1 cellular context compared by ENCODE assay signal in the genomic region with DNA sequence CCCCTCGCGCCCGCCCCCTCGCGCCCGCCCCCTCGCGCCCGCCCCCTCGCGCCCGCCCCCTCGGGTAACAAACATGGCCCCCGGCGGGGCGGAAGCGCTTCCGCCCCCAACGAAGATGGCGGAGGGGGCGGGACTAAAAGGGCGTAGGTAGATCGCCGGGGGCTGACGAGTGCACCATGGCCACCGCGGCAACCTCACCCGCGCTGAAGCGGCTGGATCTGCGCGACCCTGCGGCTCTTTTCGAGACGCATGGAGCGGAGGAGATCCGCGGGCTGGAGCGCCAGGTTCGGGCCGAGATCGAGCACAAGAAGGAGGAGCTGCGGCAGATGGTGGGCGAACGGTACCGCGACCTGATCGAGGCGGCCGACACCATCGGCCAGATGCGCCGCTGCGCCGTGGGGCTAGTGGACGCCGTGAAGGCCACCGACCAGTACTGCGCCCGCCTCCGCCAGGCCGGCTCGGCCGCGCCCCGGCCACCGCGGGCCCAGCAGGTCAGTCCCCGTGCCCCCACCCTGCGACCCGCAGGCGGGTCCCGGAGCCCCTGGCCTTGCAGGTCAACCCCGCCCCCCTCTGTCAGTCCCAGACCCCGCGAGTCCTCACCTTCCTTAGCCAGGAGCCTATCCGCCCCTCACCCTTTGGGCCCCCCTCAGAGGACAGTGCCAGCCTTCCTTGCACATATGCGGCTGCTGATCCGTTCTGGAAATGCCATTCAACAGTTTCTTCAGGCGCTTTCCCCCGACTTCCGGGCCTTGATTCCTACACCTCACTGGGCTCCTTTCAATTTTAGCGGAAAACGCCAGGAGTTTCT.
TF ChIP-seq lines count a peak whose summit lies in the region.

A gene with protein sequence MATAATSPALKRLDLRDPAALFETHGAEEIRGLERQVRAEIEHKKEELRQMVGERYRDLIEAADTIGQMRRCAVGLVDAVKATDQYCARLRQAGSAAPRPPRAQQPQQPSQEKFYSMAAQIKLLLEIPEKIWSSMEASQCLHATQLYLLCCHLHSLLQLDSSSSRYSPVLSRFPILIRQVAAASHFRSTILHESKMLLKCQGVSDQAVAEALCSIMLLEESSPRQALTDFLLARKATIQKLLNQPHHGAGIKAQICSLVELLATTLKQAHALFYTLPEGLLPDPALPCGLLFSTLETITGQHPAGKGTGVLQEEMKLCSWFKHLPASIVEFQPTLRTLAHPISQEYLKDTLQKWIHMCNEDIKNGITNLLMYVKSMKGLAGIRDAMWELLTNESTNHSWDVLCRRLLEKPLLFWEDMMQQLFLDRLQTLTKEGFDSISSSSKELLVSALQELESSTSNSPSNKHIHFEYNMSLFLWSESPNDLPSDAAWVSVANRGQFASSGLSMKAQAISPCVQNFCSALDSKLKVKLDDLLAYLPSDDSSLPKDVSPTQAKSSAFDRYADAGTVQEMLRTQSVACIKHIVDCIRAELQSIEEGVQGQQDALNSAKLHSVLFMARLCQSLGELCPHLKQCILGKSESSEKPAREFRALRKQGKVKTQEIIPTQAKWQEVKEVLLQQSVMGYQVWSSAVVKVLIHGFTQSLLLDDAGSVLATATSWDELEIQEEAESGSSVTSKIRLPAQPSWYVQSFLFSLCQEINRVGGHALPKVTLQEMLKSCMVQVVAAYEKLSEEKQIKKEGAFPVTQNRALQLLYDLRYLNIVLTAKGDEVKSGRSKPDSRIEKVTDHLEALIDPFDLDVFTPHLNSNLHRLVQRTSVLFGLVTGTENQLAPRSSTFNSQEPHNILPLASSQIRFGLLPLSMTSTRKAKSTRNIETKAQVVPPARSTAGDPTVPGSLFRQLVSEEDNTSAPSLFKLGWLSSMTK (plus strand): TSS at position 162 of the 808 bp plus-strand sequence. CDS start 15 bp downstream, at position 177.

TF ChIP-seq in K562, 482 proteins besides CTCF, POLR2A, EP300 and RAD21 (continued from another document):
- TF ChIP-seq SUPT5H (IDR thresholded peaks at IDR 0.05): peak; percentile 79
- TF ChIP-seq, protein P1, sequence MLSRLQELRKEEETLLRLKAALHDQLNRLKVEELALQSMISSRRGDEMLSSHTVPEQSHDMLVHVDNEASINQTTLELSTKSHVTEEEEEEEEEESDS (CRISPR knock-in tag; IDR thresholded peaks at IDR 0.05): no peak
- peak; percentile 47; the same call in 1 of the 2 replicates for TF ChIP-seq ATF7 (IDR thresholded peaks at IDR 0.05)
- TF ChIP-seq TFAP4 (CRISPR knock-in tag; IDR thresholded peaks at IDR 0.05; ENCODE audit: borderline replicate concordance): peak; percentile 70; the same call in 1 of the 2 replicates
- no peak for TF ChIP-seq FOXP4 (CRISPR knock-in tag; IDR thresholded peaks at IDR 0.05; ENCODE audit: borderline replicate concordance)
- no peak for TF ChIP-seq BCOR (IDR thresholded peaks at IDR 0.05)
- TF ChIP-seq ZFX (CRISPR knock-in tag; IDR thresholded peaks at IDR 0.05): peak; percentile 87
- TF ChIP-seq KHSRP (IDR thresholded peaks at IDR 0.05): no peak
- TF ChIP-seq NR4A1 (CRISPR knock-in tag; IDR thresholded peaks at IDR 0.05): no peak
- TF ChIP-seq NR4A1 (tag; IDR thresholded peaks at IDR 0.05): no peak
- TF ChIP-seq CREBBP (IDR thresholded peaks at IDR 0.05; ENCODE audit: low read depth, low read length): no peak
- TF ChIP-seq ZNF707 (CRISPR knock-in tag; conservative IDR thresholded peaks at IDR 0.05): no peak
- no peak for TF ChIP-seq TEAD2 (tag; IDR thresholded peaks at IDR 0.05)
- TF ChIP-seq NR1H2 (CRISPR knock-in tag; IDR thresholded peaks at IDR 0.05): no peak
- TF ChIP-seq KDM4B (IDR thresholded peaks at IDR 0.05; ENCODE audit: borderline replicate concordance in 2 of 2, low read depth in 1 of 2): peak in 1 of 2 experiments; percentile 71; a peak in 1 of 4 replicates
- peak; percentile 86 for TF ChIP-seq KDM5B (IDR thresholded peaks at IDR 0.05; ENCODE audit: insufficient replicate concordance, low read depth, low read length)
- TF ChIP-seq GABPA (tag; conservative IDR thresholded peaks at IDR 0.05; ENCODE audit: low read depth): peak; percentile 96
- no peak for TF ChIP-seq JUND (IDR thresholded peaks at IDR 0.05; ENCODE audit: borderline replicate concordance, low read depth, low read length)
- TF ChIP-seq JUND (tag; IDR thresholded peaks at IDR 0.05; ENCODE audit: borderline replicate concordance, low read depth, low read length): peak; percentile 18; the same call in 1 of the 3 replicates
- no peak for TF ChIP-seq POLR2H (tag; IDR thresholded peaks at IDR 0.05; ENCODE audit: low read depth)
- TF ChIP-seq SNIP1 (IDR thresholded peaks at IDR 0.05; ENCODE audit: low read depth): no peak
- TF ChIP-seq, protein P2, sequence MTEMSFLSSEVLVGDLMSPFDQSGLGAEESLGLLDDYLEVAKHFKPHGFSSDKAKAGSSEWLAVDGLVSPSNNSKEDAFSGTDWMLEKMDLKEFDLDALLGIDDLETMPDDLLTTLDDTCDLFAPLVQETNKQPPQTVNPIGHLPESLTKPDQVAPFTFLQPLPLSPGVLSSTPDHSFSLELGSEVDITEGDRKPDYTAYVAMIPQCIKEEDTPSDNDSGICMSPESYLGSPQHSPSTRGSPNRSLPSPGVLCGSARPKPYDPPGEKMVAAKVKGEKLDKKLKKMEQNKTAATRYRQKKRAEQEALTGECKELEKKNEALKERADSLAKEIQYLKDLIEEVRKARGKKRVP (CRISPR knock-in tag; IDR thresholded peaks at IDR 0.05): no peak
- TF ChIP-seq FOXA1 (IDR thresholded peaks at IDR 0.05; ENCODE audit: borderline replicate concordance): no peak
- TF ChIP-seq SAP30 (IDR thresholded peaks at IDR 0.05; ENCODE audit: borderline replicate concordance, insufficient read depth, low read depth, low read length, poor library complexity, severe bottlenecking): peak; percentile 83
- peak; percentile 90 for TF ChIP-seq MBD2 (IDR thresholded peaks at IDR 0.05; ENCODE audit: borderline replicate concordance, low read depth)
- peak; percentile 73; the same call in 1 of the 2 replicates for TF ChIP-seq ZBTB17 (CRISPR knock-in tag; IDR thresholded peaks at IDR 0.05)
- TF ChIP-seq ZNF280B (CRISPR knock-in tag; IDR thresholded peaks at IDR 0.05): no peak
- TF ChIP-seq TCF7 (IDR thresholded peaks at IDR 0.05; ENCODE audit: borderline replicate concordance): no peak
- no peak; the same call in 1 of the 2 replicates for TF ChIP-seq ZNF12 (CRISPR knock-in tag; IDR thresholded peaks at IDR 0.05)
- no peak for TF ChIP-seq ELF4 (CRISPR knock-in tag; IDR thresholded peaks at IDR 0.05)
- no peak for TF ChIP-seq NCOA2 (IDR thresholded peaks at IDR 0.05; ENCODE audit: partially characterized antibody in 2 of 2)
- TF ChIP-seq POLR2G (IDR thresholded peaks at IDR 0.05; ENCODE audit: low read depth, low read length): peak; percentile 90
- 0 out of 2 replicates have a peak, but pooled peaks have one; percentile 27 for TF ChIP-seq PML (IDR thresholded peaks at IDR 0.05; ENCODE audit: low read length)
- TF ChIP-seq ELF1 (tag; IDR thresholded peaks at IDR 0.05): peak; percentile 83
- TF ChIP-seq ETV1 (tag; conservative IDR thresholded peaks at IDR 0.05; ENCODE audit: low read depth): 0 out of 2 replicates have a peak, but pooled peaks have one; percentile 16
- TF ChIP-seq TEAD4 (IDR thresholded peaks at IDR 0.05; ENCODE audit: low read length): no peak
- TF ChIP-seq TEAD4 (CRISPR knock-in tag; IDR thresholded peaks at IDR 0.05; ENCODE audit: borderline replicate concordance): no peak
